17 cellular contexts compared by ENCODE assay signal in genomic region chr2:120632796-120633646, GRCh38.
DNase-seq lines count a peak whose midpoint lies in the region; ATAC-seq and TF ChIP-seq lines count a peak whose summit lies in the region.
"Had no signal": no experiment of that assay in that cellular context is flagged by ENCODE, and none has a peak within 500 bp of the region (broad histone marks: within the 10 kb centered on the region; RNA-seq: fewer than 3 reads in every experiment).

No MANE protein-coding gene starts in this region.

- no CpG with 5 or more reads among the region's 17 CpGs for WGBS in neuronal stem cell (ENCODE audit: extremely low coverage in 2 of 2, insufficient read length in 2 of 2, insufficient replicate concordance in 1 of 2), 2 donors

- TF ChIP-seq CTCF in brain (conservative IDR thresholded peaks at IDR 0.05), result no peak

- H2BK5ac ChIP-seq in neuronal stem cell (ENCODE audit: low read length), result no peak overlapping the region

- ATAC-seq in GM19324 (IDR thresholded peaks at IDR 0.05; ENCODE audit: low FRiP score, unreplicated experiment), result no peak
- ATAC-seq: stimulated activated memory B cell treated with anti-CD40 and anti-IgM and Interleukin-4, amounts not matched to agents 10 μg/mL and 1 μg/mL and 100 μg/mL, for 72 hours had no signal

- H3K9ac ChIP-seq in neuronal stem cell (ENCODE audit: low read depth, low read length, poor library complexity), result no peak overlapping the region

- no peak overlapping the region for H2BK12ac ChIP-seq in neuronal stem cell (ENCODE audit: low read length)

- H3K27ac Mint-ChIP-seq in brain, result peak overlapping the region in 3 of 5 experiments; percentile 21 to 73 (median 72)
- H3K27ac Mint-ChIP-seq: CD8-positive, alpha-beta memory T cell; stimulated activated memory B cell treated with anti-CD40 and anti-IgM and Interleukin-4, amounts not matched to agents 10 μg/mL and 1 μg/mL and 100 μg/mL, for 72 hours had no signal

- no peaks in the 10 kb centered on the region for H3K36me3 Mint-ChIP-seq in brain
- H3K36me3 Mint-ChIP-seq: CD8-positive, alpha-beta memory T cell; stimulated activated memory B cell treated with anti-CD40 and anti-IgM and Interleukin-4, amounts not matched to agents 10 μg/mL and 1 μg/mL and 100 μg/mL, for 72 hours had no signal

- no peak overlapping the region for H3K4ac ChIP-seq in neuronal stem cell (ENCODE audit: low read length)

- no peak overlapping the region for H2AFZ ChIP-seq in neuronal stem cell (ENCODE audit: low read length)
- H2AFZ ChIP-seq: hepatocyte had no signal

- H3K27me3 ChIP-seq in neuronal stem cell (ENCODE audit: control insufficient read depth in 3 of 3, insufficient read depth in 3 of 3, low read depth in 1 of 3, low read length in 3 of 3), result peaks cover 0 to 38% (median 0%) of the 10 kb centered on the region in 3 experiments
- H3K27me3 ChIP-seq: hepatocyte had no signal

- no peaks in the 10 kb centered on the region for H3K36me3 ChIP-seq in neuronal stem cell (replicated peaks in 1 of 2; ENCODE audit: control insufficient read depth in 2 of 2, insufficient read depth in 2 of 2, low read length in 2 of 2)
- H3K36me3 ChIP-seq: neutrophil had no signal

- H3K9me3 ChIP-seq in neuronal stem cell (replicated peaks in 1 of 2; ENCODE audit: control insufficient read depth in 2 of 2, insufficient read depth in 1 of 2, low read depth in 1 of 2, low read length in 2 of 2), result peaks cover 0 to 2% of the 10 kb centered on the region in 2 donors
- H3K9me3 ChIP-seq: neutrophil had no signal

- H3K4me1 Mint-ChIP-seq in brain, result peaks cover 20% of the 10 kb centered on the region
- H3K4me1 Mint-ChIP-seq: CD8-positive, alpha-beta memory T cell; stimulated activated memory B cell treated with anti-CD40 and anti-IgM and Interleukin-4, amounts not matched to agents 10 μg/mL and 1 μg/mL and 100 μg/mL, for 72 hours had no signal

- peak overlapping the region; percentile 26 for H2AK5ac ChIP-seq in neuronal stem cell (ENCODE audit: low read depth, low read length)

- H3K14ac ChIP-seq in neuronal stem cell (ENCODE audit: low read length), result no peak overlapping the region

- DNase-seq in DMS79 (lab: John Stamatoyannopoulos, UW) (peak; percentile 29), NCI-H2029 (lab: John Stamatoyannopoulos, UW) (peak; percentile 49), neuronal stem cell (ENCODE audit: low spot score) (no peak), SW 1271 (lab: John Stamatoyannopoulos, UW) (no peak), D341Med (ENCODE audit: low spot score) (no peak)
- no peak for DNase-seq in stimulated activated CD4-positive, alpha-beta T cell treated with anti-CD3 and anti-CD28 coated beads, Interleukin-15, amount 100 ng/mL, for 24 hours
- DNase-seq: activated CD4-positive, alpha-beta T cell treated with anti-CD3 and anti-CD28 coated beads, Interleukin-2, amount 50 U/mL, for 1 hour; activated naive CD4-positive, alpha-beta T cell treated with Interleukin-2 at 50 U/mL for 16 hours; activated T-cell treated with anti-CD3 and anti-CD28 coated beads for 4 hours; CD8-positive, alpha-beta memory T cell; midbrain; RPMI8226 had no signal

- no peak overlapping the region for H4K91ac ChIP-seq in neuronal stem cell (ENCODE audit: low read depth, low read length, poor library complexity)

- H4K8ac ChIP-seq in neuronal stem cell (ENCODE audit: low read depth, low read length), result no peak overlapping the region

- peaks cover 16% of the 10 kb centered on the region for H3K27me3 Mint-ChIP-seq in brain

- peaks cover 0 to 7% (median 3%) of the 10 kb centered on the region in 5 experiments for H3K9me3 Mint-ChIP-seq in brain

- H3K27ac ChIP-seq in neuronal stem cell (replicated peaks; ENCODE audit: low read length), result no peak overlapping the region
- H3K27ac ChIP-seq: hepatocyte, neutrophil had no signal

- no peak overlapping the region for H2BK15ac ChIP-seq in neuronal stem cell (ENCODE audit: low read length)

- no peak overlapping the region for H3K23ac ChIP-seq in neuronal stem cell (ENCODE audit: low read depth, low read length, poor library complexity)

- H3K4me3 Mint-ChIP-seq in brain, result no peak overlapping the region
- H3K4me3 Mint-ChIP-seq: CD8-positive, alpha-beta memory T cell; stimulated activated memory B cell treated with anti-CD40 and anti-IgM and Interleukin-4, amounts not matched to agents 10 μg/mL and 1 μg/mL and 100 μg/mL, for 72 hours had no signal

- H3K18ac ChIP-seq in neuronal stem cell (ENCODE audit: low read length), result no peak overlapping the region

- H2BK120ac ChIP-seq in neuronal stem cell (ENCODE audit: low read depth, low read length), result no peak overlapping the region

- H3K4me2 ChIP-seq in neuronal stem cell (ENCODE audit: insufficient read depth, low read length, poor library complexity, severe bottlenecking), result no peak overlapping the region
- H3K4me2 ChIP-seq: hepatocyte had no signal

- no peak overlapping the region for H3K4me3 ChIP-seq in neuronal stem cell (ENCODE audit: low read length in 2 of 2)
- H3K4me3 ChIP-seq: hepatocyte had no signal

- H3K79me1 ChIP-seq in neuronal stem cell (ENCODE audit: low read depth, low read length), result no peaks in the 10 kb centered on the region

- H3K4me1 ChIP-seq in neuronal stem cell (ENCODE audit: control insufficient read depth in 2 of 2, insufficient read depth in 1 of 2, low read depth in 1 of 2, low read length in 2 of 2), result no peaks in the 10 kb centered on the region

Comparison
In these comparisons a context has a peak if more than half of its experiments do, and no peak if none do; other contexts are left out.
1. DNase-seq: peak in DMS79 (single experiment) and NCI-H2029 (single experiment); none in neuronal stem cell (single experiment), stimulated activated CD4-positive, alpha-beta T cell treated with anti-CD3 and anti-CD28 coated beads, Interleukin-15, amount 100 ng/mL, for 24 hours (single experiment), SW 1271 (0 of 2) and D341Med (single experiment).